In the genomic region with DNA sequence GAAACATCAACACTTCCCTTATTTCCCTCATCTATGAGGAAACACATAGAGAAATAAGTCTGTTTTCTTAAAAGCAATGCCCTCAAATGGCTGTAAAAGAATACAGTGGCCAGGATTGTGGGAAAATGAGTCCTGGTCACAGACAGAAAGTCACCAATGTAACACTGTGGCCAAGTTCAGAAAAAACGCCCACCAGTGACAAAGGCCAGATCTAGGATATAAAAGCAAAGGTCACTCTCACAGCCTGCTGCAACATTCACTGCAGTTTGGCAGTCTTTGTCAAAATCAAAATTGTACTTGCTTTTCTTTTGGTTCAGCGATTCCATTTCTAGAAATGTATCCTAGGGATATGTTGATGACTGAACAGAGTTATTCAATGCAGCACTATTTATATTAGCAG, we compare ENCODE assay signal across 36 cellular contexts. TPM values are rescaled to one million over a fixed set of nuclear protein-coding genes. Genes with fewer than 3 reads are reported as not detected.
"Had no signal": no experiment of that assay in that cellular context is flagged by ENCODE, and none has a peak within 500 bp of the region (broad histone marks: within the 10 kb centered on the region; RNA-seq: fewer than 3 reads in every experiment).

No MANE protein-coding gene starts in this region.

- DNase-seq: Karpas-422, Kasumi-1, MG63, MM.1S, MV-4-11, NCI-H1048, NCI-H1092, NCI-H1092 treated with DMSO at 0.1 percent for 48 hours, NCI-H1105, NCI-H1105 treated with DMSO at 0.1 percent for 48 hours, NCI-H1417, NCI-H1417 treated with DMSO at 0.1 percent for 48 hours, NCI-H1436, NCI-H1436 treated with DMSO at 0.1 percent for 48 hours, NCI-H146, NCI-H1694, NCI-H1694 treated with DMSO at 0.1 percent for 48 hours, NCI-H187, NCI-H187 treated with DMSO at 0.1 percent for 48 hours, NCI-H1930, NCI-H2029, NCI-H2029 treated with DMSO at 0.1 percent for 48 hours, NCI-H2081, NCI-H2081 treated with DMSO at 0.1 percent for 48 hours, NCI-H2107, NCI-H2171, NCI-H2171 treated with DMSO at 0.1 percent for 48 hours, NCI-H2227 treated with DMSO at 0.1 percent for 48 hours, NCI-H226, NCI-H345, NCI-H446, NCI-H446 treated with DMSO at 0.1 percent for 48 hours, NCI-H510A, NCI-H510A treated with DMSO at 0.1 percent for 48 hours had no signal

- H3K4me3 ChIP-seq: MG63 had no signal

- H3K36me3 ChIP-seq: MG63 had no signal

- H3K9me3 ChIP-seq: MG63 had no signal

- H3K27me3 ChIP-seq: MG63 had no signal

RNA-seq across cellular contexts. Expression of gene TSSK1B, which starts 30.5 kb away (rescaled TPM):
- total RNA-seq: M059J, NCI-H460 had no signal
